Comparison of ENCODE assay signal across 8 cellular contexts in the genomic region with DNA sequence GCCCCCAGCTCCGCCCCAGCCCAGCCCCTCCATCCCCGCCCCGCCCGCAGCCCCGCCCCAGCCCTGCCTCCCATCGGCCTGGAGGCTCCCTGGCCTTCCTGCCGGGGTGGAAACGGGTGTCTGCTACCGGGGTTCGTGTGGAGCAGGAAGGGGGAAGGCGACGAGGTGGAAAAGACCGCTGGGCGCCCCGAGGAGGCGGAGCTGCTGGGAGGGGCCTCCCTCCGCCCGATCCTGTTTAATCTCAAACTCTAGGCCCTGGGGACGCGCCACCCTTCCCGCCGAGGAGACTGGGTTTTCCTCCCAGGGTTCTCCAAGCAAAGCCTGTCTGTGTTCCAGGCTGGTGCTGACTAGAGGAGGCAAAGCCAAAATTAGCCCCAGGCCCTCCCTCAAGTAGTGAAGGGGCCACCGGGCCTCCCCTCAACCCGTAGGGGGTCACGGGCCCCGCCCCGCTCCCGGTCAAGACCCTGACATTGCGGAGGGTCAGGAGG. TPM values are rescaled to one million over a fixed set of nuclear protein-coding genes. Genes with fewer than 3 reads are reported as not detected.
DNase-seq lines count a peak whose midpoint lies in the region; ATAC-seq and TF ChIP-seq lines count a peak whose summit lies in the region.

No MANE protein-coding gene starts in this region.

- H3K9me3 ChIP-seq in lung (ENCODE audit: control insufficient read depth in 2 of 2, insufficient read depth in 1 of 2, low read length in 1 of 2), result no peaks in the 10 kb centered on the region

- peak; percentile 83 for DNase-seq in Ammon's horn (ENCODE audit: low spot score)
- DNase-seq in NCI-H146 treated with DMSO at 0.1 percent for 48 hours (lab: John Stamatoyannopoulos, UW; ENCODE audit: unreplicated experiment), result peak; percentile 60
- DNase-seq in activated CD8-positive, alpha-beta T cell treated with anti-CD3 and anti-CD28 coated beads, Interleukin-2, amount 10 ng/mL, durations not matched to agents 7 days and 5 days, result peak; percentile 69
- peak; percentile 31 for DNase-seq in effector CD4-positive, alpha-beta T cell
- DNase-seq in lung (ENCODE audit: low spot score), result peak; percentile 91
- DNase-seq in stimulated activated CD4-positive, alpha-beta T cell treated with anti-CD3 and anti-CD28 coated beads, TNF-alpha, amount 100 ng/mL, for 1 hour (ENCODE audit: low read depth in 3 of 3, low spot score in 1 of 3), result peak in 2 of 3 donors; percentile 32 to 42
- no peak for DNase-seq in GF-D8 (lab: John Stamatoyannopoulos, UW)

- peaks cover 10% of the 10 kb centered on the region for H3K36me3 Mint-ChIP-seq in activated CD8-positive, alpha-beta T cell treated with anti-CD3 and anti-CD28 coated beads, Interleukin-2, amount 10 ng/mL, durations not matched to agents 7 days and 5 days (ENCODE audit: low read depth)

- no peaks in the 10 kb centered on the region for H3K36me3 ChIP-seq in lung (ENCODE audit: control insufficient read depth in 2 of 2, insufficient read depth in 2 of 2, low read length in 2 of 2)

- ATAC-seq in GM21515 (IDR thresholded peaks at IDR 0.05; ENCODE audit: unreplicated experiment), result peak; percentile 52
- ATAC-seq in activated CD8-positive, alpha-beta T cell treated with anti-CD3 and anti-CD28 coated beads, Interleukin-2, amount 10 ng/mL, durations not matched to agents 7 days and 5 days, result peak; percentile 70
- peak; percentile 94 for ATAC-seq in lung (ENCODE audit: insufficient read depth, low FRiP score)

- CTCF ChIA-PET in activated CD8-positive, alpha-beta T cell treated with anti-CD3 and anti-CD28 coated beads, Interleukin-2, amount 10 ng/mL, durations not matched to agents 7 days and 5 days (lab: Charles Lee), result interaction anchor here (0.7 to 1.6 kb wide), 3 partner anchors 21 to 96 kb away, joined by 3 to 6 read pairs (median 3); no protein-coding TSS in a partner anchor

- peak overlapping the region; percentile 89 to 94 for H3K27ac ChIP-seq in lung (ENCODE audit: low read depth in 1 of 2, low read length in 1 of 2)

- peaks cover 9% of the 10 kb centered on the region for H3K9me3 Mint-ChIP-seq in activated CD8-positive, alpha-beta T cell treated with anti-CD3 and anti-CD28 coated beads, Interleukin-2, amount 10 ng/mL, durations not matched to agents 7 days and 5 days (ENCODE audit: insufficient read depth)

- H3K4me3 ChIP-seq in lung, result peak overlapping the region; percentile 35

- POLR2A ChIA-PET in activated CD8-positive, alpha-beta T cell treated with anti-CD3 and anti-CD28 coated beads, Interleukin-2, amount 10 ng/mL, durations not matched to agents 7 days and 5 days (lab: Charles Lee), result interaction anchor here (0.6 to 2.2 kb wide), 4 partner anchors 9 to 85 kb away, joined by 3 to 7 read pairs (median 4); no protein-coding TSS in a partner anchor

- peaks cover 0 to 6% of the 10 kb centered on the region in 2 donors for H3K4me1 ChIP-seq in lung (ENCODE audit: control insufficient read depth in 2 of 2, insufficient read depth in 2 of 2, low read length in 2 of 2)

- TF ChIP-seq CTCF in lung (IDR thresholded peaks at IDR 0.05; ENCODE audit: control extremely low read depth, extremely low read depth), result no peak

- H3K27me3 Mint-ChIP-seq in activated CD8-positive, alpha-beta T cell treated with anti-CD3 and anti-CD28 coated beads, Interleukin-2, amount 10 ng/mL, durations not matched to agents 7 days and 5 days (ENCODE audit: low read depth), result no peaks in the 10 kb centered on the region

- peak overlapping the region; percentile 58 for H3K4me3 Mint-ChIP-seq in activated CD8-positive, alpha-beta T cell treated with anti-CD3 and anti-CD28 coated beads, Interleukin-2, amount 10 ng/mL, durations not matched to agents 7 days and 5 days

- WGBS in lung, 2 donors, result 0 to 1% methylated on average over 24 to 28 of the region's 29 CpGs

- H3K27ac Mint-ChIP-seq in activated CD8-positive, alpha-beta T cell treated with anti-CD3 and anti-CD28 coated beads, Interleukin-2, amount 10 ng/mL, durations not matched to agents 7 days and 5 days, result peak overlapping the region; percentile 57

- peaks cover 12% of the 10 kb centered on the region for H3K4me1 Mint-ChIP-seq in activated CD8-positive, alpha-beta T cell treated with anti-CD3 and anti-CD28 coated beads, Interleukin-2, amount 10 ng/mL, durations not matched to agents 7 days and 5 days (ENCODE audit: low read depth)

- H3K27me3 ChIP-seq in lung (ENCODE audit: control insufficient read depth, insufficient read depth), result no peaks in the 10 kb centered on the region

RNA-seq across cellular contexts. Expression of a gene that starts 16.2 kb away (rescaled TPM):
- total RNA-seq in activated CD8-positive, alpha-beta T cell treated with anti-CD3 and anti-CD28 coated beads, Interleukin-2, amount 10 ng/mL, durations not matched to agents 7 days and 5 days, result under 1 TPM; 0.63 to 0.90 TPM
- total RNA-seq in lung, result 10 to 100 TPM in 1 of 2 donors, 1 to 10 TPM in 1; 4.8 to 19.7 TPM
- 1 to 10 TPM; 3.7 to 4.3 TPM for polyA plus RNA-seq in lung

RNA-seq across cellular contexts. Expression of a gene that starts 41.6 kb away (rescaled TPM):
- 10 to 100 TPM; 24.5 to 26.8 TPM for total RNA-seq in activated CD8-positive, alpha-beta T cell treated with anti-CD3 and anti-CD28 coated beads, Interleukin-2, amount 10 ng/mL, durations not matched to agents 7 days and 5 days
- 10 to 100 TPM in 1 of 2 donors, 1 to 10 TPM in 1; 9.9 to 19.2 TPM for total RNA-seq in lung
- 10 to 100 TPM in 1 of 2 donors, 1 to 10 TPM in 1; 9.5 to 16.7 TPM for polyA plus RNA-seq in lung

RNA-seq across cellular contexts. Expression of a gene that starts 48.9 kb away (rescaled TPM):
- total RNA-seq in activated CD8-positive, alpha-beta T cell treated with anti-CD3 and anti-CD28 coated beads, Interleukin-2, amount 10 ng/mL, durations not matched to agents 7 days and 5 days, result 10 to 100 TPM; 17.5 to 18.8 TPM
- total RNA-seq in lung, result 1 to 10 TPM; 2.7 to 4.0 TPM
- polyA plus RNA-seq in lung, result 1 to 10 TPM; 1.8 to 2.1 TPM

RNA-seq across cellular contexts. Expression of a gene that starts 56.5 kb away (rescaled TPM):
- 1 to 10 TPM; 1.6 to 2.9 TPM for total RNA-seq in activated CD8-positive, alpha-beta T cell treated with anti-CD3 and anti-CD28 coated beads, Interleukin-2, amount 10 ng/mL, durations not matched to agents 7 days and 5 days
- total RNA-seq in lung, result 1 to 10 TPM; 3.6 to 5.3 TPM
- polyA plus RNA-seq in lung, result 10 to 100 TPM in 1 of 2 donors, 1 to 10 TPM in 1; 8.5 to 11.3 TPM
